Comparison of ENCODE assay signal across 34 cellular contexts in genomic region chr2:63667132-63667531, GRCh38.
DNase-seq lines count a peak whose midpoint lies in the region; ATAC-seq, FAIRE-seq and TF ChIP-seq lines count a peak whose summit lies in the region.
"Had no signal": no experiment of that assay in that cellular context is flagged by ENCODE, and none has a peak within 500 bp of the region (broad histone marks: within the 10 kb centered on the region; RNA-seq: fewer than 3 reads in every experiment).

No MANE protein-coding gene starts in this region.

- TF ChIP-seq POLR2A in HepG2 (IDR thresholded peaks at IDR 0.05; ENCODE audit: insufficient read depth in 1 of 2, low read depth in 2 of 2, low read length in 2 of 2): no peak

- BruUV-seq in HepG2 (replicated peaks; lab: Mats Ljungman, UMichigan) (no TSS peak), OCI-LY7 (replicated peaks; lab: Mats Ljungman, UMichigan) (no TSS peak)

- WGBS in HepG2 (ENCODE audit: low lambda C conversion rate): 17% methylated on average over 2 of the region's 2 CpGs

- H3K4me2 ChIP-seq in HepG2 (ENCODE audit: low read depth, low read length): no peak overlapping the region
- H3K4me2 ChIP-seq in OCI-LY7 (ENCODE audit: low read length): no peak overlapping the region
- H3K4me2 ChIP-seq: BLaER1 had no signal

- H4K20me1 ChIP-seq in HepG2 (ENCODE audit: insufficient read depth, low read length) (no peaks in the 10 kb centered on the region), OCI-LY7 (ENCODE audit: insufficient read depth, low read length) (no peaks in the 10 kb centered on the region)
- H4K20me1 ChIP-seq: BLaER1 had no signal

- no peaks in the 10 kb centered on the region for H3K9me2 ChIP-seq in OCI-LY7 (ENCODE audit: insufficient read depth, low read length)

- TF ChIP-seq CTCF in HepG2 (CRISPR knock-in tag; IDR thresholded peaks at IDR 0.05) (no peak), OCI-LY7 (conservative IDR thresholded peaks at IDR 0.05; ENCODE audit: low read length) (no peak)

- CTCF ChIA-PET in HepG2 (lab: Yijun Ruan, JAX; ENCODE audit: low intra/inter-chr PET ratio, low total read pairs) (no interaction called here), OCI-LY7 (lab: Charles Lee; ENCODE audit: unreplicated experiment) (no interaction called here)

- DNase-seq in AG20443 (ENCODE audit: low spot score): peak; percentile 16
- DNase-seq in NCI-H226: peak; percentile 29
- no peak for DNase-seq in HepG2 (ENCODE audit: low spot score)
- no peak for DNase-seq in NCI-H187 (lab: John Stamatoyannopoulos, UW)
- DNase-seq in OCI-LY7 (ENCODE audit: low spot score): no peak
- DNase-seq in inferior parietal cortex (ENCODE audit: extremely low spot score): no peak
- DNase-seq in frontal cortex (ENCODE audit: low spot score in 2 of 2): no peak
- DNase-seq: activated CD4-positive, alpha-beta T cell treated with anti-CD3 and anti-CD28 coated beads for 1 hour; activated T-cell treated with anti-CD3 and anti-CD28 coated beads for 4 hours; colonic mucosa; COR-L47; DMS79; effector CD8-positive, alpha-beta T cell; GDM1; hypothalamus; Karpas-422; left ventricle myocardium superior; midbrain; naive thymus-derived CD4-positive, alpha-beta T cell; NCI-H1048; NCI-H1930; NCI-H526 treated with DMSO at 0.1 percent for 48 hours; nucleus accumbens; stimulated activated CD4-positive, alpha-beta T cell treated with anti-CD3 and anti-CD28 coated beads, Interleukin-2, amount 100 ng/mL, for 24 hours; stomach; transverse colon had no signal

- FAIRE-seq in endometrium (lab: Jason Lieb, UNC) (peak; percentile 86), HepG2 (lab: Jason Lieb, UNC) (no peak), frontal cortex (lab: Jason Lieb, UNC) (no peak)
- FAIRE-seq: islet of Langerhans had no signal

- H3K36me3 ChIP-seq in HepG2 (replicated peaks in 1 of 2; ENCODE audit: control insufficient read depth in 1 of 2, insufficient read depth in 2 of 2, low read length in 2 of 2): no peaks in the 10 kb centered on the region
- no peaks in the 10 kb centered on the region for H3K36me3 ChIP-seq in OCI-LY7 (ENCODE audit: insufficient read depth, low read length)
- H3K36me3 ChIP-seq: BLaER1, colonic mucosa, HAP-1, stomach, transverse colon had no signal

- ATAC-seq in HepG2: no peak
- ATAC-seq: activated naive CD4-positive, alpha-beta T cell treated with anti-CD3 and anti-CD28 coated beads, Interleukin-2, amount 50 U/mL, for 72 hours; left ventricle myocardium superior; naive thymus-derived CD4-positive, alpha-beta T cell had no signal

- H3K4me1 ChIP-seq in HepG2 (ENCODE audit: insufficient read depth, low read length): peaks cover 6% of the 10 kb centered on the region; the same call in 1 of the 2 replicates
- H3K4me1 ChIP-seq in OCI-LY7 (ENCODE audit: insufficient read depth, low read length, poor library complexity, severe bottlenecking): no peaks in the 10 kb centered on the region
- H3K4me1 ChIP-seq: colonic mucosa, stomach, transverse colon had no signal

- H3K27ac ChIP-seq in HepG2 (ENCODE audit: extremely low read length, insufficient read depth, low read length): no peak overlapping the region
- H3K27ac ChIP-seq in OCI-LY7 (ENCODE audit: low read depth, low read length, poor library complexity, severe bottlenecking): no peak overlapping the region
- H3K27ac ChIP-seq: BLaER1, colonic mucosa, HL-60, RWPE1, stomach, transverse colon had no signal

- H2AFZ ChIP-seq in HepG2 (ENCODE audit: low read length) (no peak overlapping the region), OCI-LY7 (ENCODE audit: low read length) (no peak overlapping the region)

- H3K4me3 ChIP-seq in HepG2 (replicated peaks in 1 of 3; ENCODE audit: insufficient read depth in 1 of 3, low read depth in 2 of 3, low read length in 3 of 3) (no peak overlapping the region), OCI-LY7 (ENCODE audit: low read depth, low read length, poor library complexity, severe bottlenecking) (no peak overlapping the region)
- H3K4me3 ChIP-seq: BLaER1, colonic mucosa, HAP-1, skin epidermis, stomach, transverse colon had no signal

- in situ Hi-C loops in HepG2 (cut with HindIII; ENCODE audit: extremely low pct_ligation_motif_present, low pct_unique_long_range_greater_than_20kb): no loop called here

- H3K79me2 ChIP-seq in HepG2 (ENCODE audit: insufficient read depth, low read length): no peaks in the 10 kb centered on the region
- no peaks in the 10 kb centered on the region for H3K79me2 ChIP-seq in OCI-LY7 (ENCODE audit: insufficient read depth, low read depth, low read length)

- POLR2A ChIA-PET in HepG2 (lab: Yijun Ruan, JAX) (no interaction called here), OCI-LY7 (lab: Charles Lee) (interaction anchor here (0.5 kb wide), 1 partner anchor 194 kb away, joined by 3 read pairs; no protein-coding TSS in a partner anchor)

- intact Hi-C loops in HepG2 (cut with micrococcal nuclease; ENCODE audit: unreplicated experiment) (loop anchor here (5.0 kb wide), 1 partner anchor 1070 kb away; no protein-coding TSS in a partner anchor), OCI-LY7 (cut with micrococcal nuclease; ENCODE audit: unreplicated experiment) (no loop called here)

- no peak for TF ChIP-seq EP300 in HepG2 (IDR thresholded peaks at IDR 0.05; ENCODE audit: low read depth in 2 of 2, low read length in 2 of 2)
- no peak for TF ChIP-seq EP300 in HepG2 (CRISPR knock-in tag; IDR thresholded peaks at IDR 0.05; ENCODE audit: borderline replicate concordance)

- TF ChIP-seq RAD21 in HepG2 (CRISPR knock-in tag; IDR thresholded peaks at IDR 0.05): no peak

- H3K9me3 ChIP-seq in HepG2 (ENCODE audit: low read length): no peaks in the 10 kb centered on the region
- no peaks in the 10 kb centered on the region for H3K9me3 ChIP-seq in OCI-LY7 (ENCODE audit: low read length)
- H3K9me3 ChIP-seq: BLaER1, colonic mucosa, HAP-1, stomach, transverse colon had no signal

- no peak overlapping the region for H3K9ac ChIP-seq in HepG2 (ENCODE audit: insufficient read depth, low read depth, low read length)
- H3K9ac ChIP-seq: BLaER1 had no signal

- H3K27me3 ChIP-seq in HepG2 (ENCODE audit: control insufficient read depth in 1 of 2, insufficient read depth in 2 of 2, low read length in 2 of 2): peaks cover 0 to 5% of the 10 kb centered on the region in 2 experiments; a peak in 3 of 5 replicates
- H3K27me3 ChIP-seq: BLaER1, colonic mucosa, stomach, transverse colon had no signal

TF ChIP-seq in HepG2, 621 proteins besides CTCF, POLR2A, EP300 and RAD21:
- TF ChIP-seq PRDM15 (CRISPR knock-in tag; IDR thresholded peaks at IDR 0.05): peak; percentile 44; the same call in 1 of the 2 replicates
- TF ChIP-seq GATA4 (IDR thresholded peaks at IDR 0.05; ENCODE audit: borderline replicate concordance, low read depth): no peak
TF ChIP-seq in HepG2: peak in this region for 1.

Comparison
In these comparisons a context has a peak if more than half of its experiments do, and no peak if none do; other contexts are left out.
1. DNase-seq: peak in AG20443 (single experiment) and NCI-H226 (single experiment); none in HepG2 (single experiment), NCI-H187 (0 of 2), OCI-LY7 (single experiment), inferior parietal cortex (single experiment) and frontal cortex (0 of 2).